In genomic region chr12:1593232-1594044, GRCh38 we compare ENCODE assay signal across 8 cellular contexts. TPM values are rescaled to one million over a fixed set of nuclear protein-coding genes. Genes with fewer than 3 reads are reported as not detected.
DNase-seq lines count a peak whose midpoint lies in the region; ATAC-seq and TF ChIP-seq lines count a peak whose summit lies in the region.

No MANE protein-coding gene starts in this region.

- no peaks in the 10 kb centered on the region for H3K27me3 Mint-ChIP-seq in activated T-cell treated with anti-CD3 and anti-CD28 coated beads, Interleukin-2, amount 50 U/mL, for 72 hours (ENCODE audit: low read depth)
- peaks cover 8% of the 10 kb centered on the region for H3K27me3 Mint-ChIP-seq in neural progenitor cell (ENCODE audit: insufficient read depth, low read depth)

- H3K27me3 ChIP-seq in fibroblast of lung (ENCODE audit: control insufficient read depth, insufficient read depth, low read length) (no peaks in the 10 kb centered on the region), neural progenitor cell (peaks cover 17% of the 10 kb centered on the region)

- H3K9me3 ChIP-seq in fibroblast of lung (ENCODE audit: control insufficient read depth, insufficient read depth, low read depth, low read length) (no peaks in the 10 kb centered on the region), neural progenitor cell (ENCODE audit: low read depth) (no peaks in the 10 kb centered on the region)

- H4K20me1 ChIP-seq in fibroblast of lung (ENCODE audit: control insufficient read depth, extremely low read depth, insufficient read depth, low read length), result peaks cover 2% of the 10 kb centered on the region
- peaks cover 66% of the 10 kb centered on the region for H4K20me1 ChIP-seq in neural progenitor cell (ENCODE audit: low read depth)

- peaks cover 57% of the 10 kb centered on the region for H3K4me1 Mint-ChIP-seq in activated T-cell treated with anti-CD3 and anti-CD28 coated beads, Interleukin-2, amount 50 U/mL, for 72 hours (ENCODE audit: low read depth)
- H3K4me1 Mint-ChIP-seq in neural progenitor cell, result peaks cover 59% of the 10 kb centered on the region

- H3K9me3 Mint-ChIP-seq in activated T-cell treated with anti-CD3 and anti-CD28 coated beads, Interleukin-2, amount 50 U/mL, for 72 hours, result no peaks in the 10 kb centered on the region
- H3K9me3 Mint-ChIP-seq in neural progenitor cell, result no peaks in the 10 kb centered on the region

- peak overlapping the region; percentile 98 for H3K4me2 ChIP-seq in fibroblast of lung (ENCODE audit: extremely low read depth, insufficient read depth, low read length)
- peak overlapping the region; percentile 93 for H3K4me2 ChIP-seq in neural progenitor cell

- peaks cover 65% of the 10 kb centered on the region for H3F3A ChIP-seq in neural progenitor cell (ENCODE audit: low read depth)

- peak overlapping the region; percentile 68 for H3K27ac ChIP-seq in fibroblast of lung (ENCODE audit: insufficient read depth, low read length)
- H3K27ac ChIP-seq in neural progenitor cell, result peak overlapping the region; percentile 2
- peak overlapping the region; percentile 94 for H3K27ac ChIP-seq in urinary bladder (ENCODE audit: low read depth)

- no peak overlapping the region for H2AFZ ChIP-seq in fibroblast of lung (ENCODE audit: low read length)
- no peak overlapping the region for H2AFZ ChIP-seq in neural progenitor cell (replicated peaks)

- WGBS in urinary bladder, result 12% methylated on average over 55 of the region's 55 CpGs

- peaks cover 19% of the 10 kb centered on the region for H3K4me1 ChIP-seq in fibroblast of lung (ENCODE audit: control insufficient read depth, extremely low read depth, insufficient read depth, low read length)
- H3K4me1 ChIP-seq in neural progenitor cell, result peaks cover 34% of the 10 kb centered on the region
- H3K4me1 ChIP-seq in urinary bladder (ENCODE audit: insufficient read depth), result peaks cover 2% of the 10 kb centered on the region

- peak; percentile 24 for ATAC-seq in HG02938 (IDR thresholded peaks at IDR 0.05; ENCODE audit: unreplicated experiment)
- ATAC-seq in activated T-cell treated with anti-CD3 and anti-CD28 coated beads, Interleukin-2, amount 50 U/mL, for 72 hours (replicated peaks in 1 of 2), result peak; percentile 10 to 16

- H3K27ac Mint-ChIP-seq in activated T-cell treated with anti-CD3 and anti-CD28 coated beads, Interleukin-2, amount 50 U/mL, for 72 hours, result peak overlapping the region; percentile 89
- H3K27ac Mint-ChIP-seq in neural progenitor cell, result peak overlapping the region; percentile 81

- peak overlapping the region; percentile 80 to 95 for H3K4me3 Mint-ChIP-seq in activated T-cell treated with anti-CD3 and anti-CD28 coated beads, Interleukin-2, amount 50 U/mL, for 72 hours
- H3K4me3 Mint-ChIP-seq in neural progenitor cell, result peak overlapping the region; percentile 88

- DNase-seq in DMS153 treated with DMSO at 0.1 percent for 48 hours (lab: John Stamatoyannopoulos, UW; ENCODE audit: unreplicated experiment) (peak; percentile 19), DMS153 (lab: John Stamatoyannopoulos, UW) (no peak), NCI-H526 (lab: John Stamatoyannopoulos, UW) (peak; percentile 53 to 87), fibroblast of lung (ENCODE audit: low read depth in 2 of 2) (peak in 1 of 2 donors; percentile 36), neural progenitor cell (ENCODE audit: low spot score) (peak; percentile 61)
- DNase-seq in activated T-cell treated with anti-CD3 and anti-CD28 coated beads, Interleukin-2, amount 50 U/mL, for 72 hours, result peak; percentile 52 to 61

- H3K4me3 ChIP-seq in fibroblast of lung (replicated peaks in 1 of 4; ENCODE audit: control extremely low read depth in 1 of 4, insufficient read depth in 1 of 4, low read depth in 3 of 4, low read length in 4 of 4) (peak overlapping the region; percentile 40 to 76 (median 72)), neural progenitor cell (peak overlapping the region; percentile 86), urinary bladder (ENCODE audit: low read depth, low read length) (peak overlapping the region; percentile 94)

- H3K9ac ChIP-seq in fibroblast of lung (ENCODE audit: insufficient read depth, low read length) (peak overlapping the region; percentile 18), neural progenitor cell (no peak overlapping the region)

- H3K36me3 Mint-ChIP-seq in activated T-cell treated with anti-CD3 and anti-CD28 coated beads, Interleukin-2, amount 50 U/mL, for 72 hours (ENCODE audit: insufficient read depth in 2 of 2), result peaks cover 4 to 9% of the 10 kb centered on the region in 2 donors
- peaks cover 7% of the 10 kb centered on the region for H3K36me3 Mint-ChIP-seq in neural progenitor cell

- no peak for TF ChIP-seq CTCF in fibroblast of lung (conservative IDR thresholded peaks at IDR 0.05 in 1 of 2, IDR thresholded peaks at IDR 0.05 in 1 of 2; ENCODE audit: low read depth in 1 of 2, low read length in 2 of 2)
- TF ChIP-seq CTCF in neural progenitor cell (IDR thresholded peaks at IDR 0.05), result no peak

- H3K36me3 ChIP-seq in fibroblast of lung (ENCODE audit: control insufficient read depth, insufficient read depth, low read length) (peaks cover 2% of the 10 kb centered on the region), neural progenitor cell (no peaks in the 10 kb centered on the region), urinary bladder (ENCODE audit: insufficient read depth) (no peaks in the 10 kb centered on the region)

- H3K79me2 ChIP-seq in fibroblast of lung (ENCODE audit: control insufficient read depth, insufficient read depth, low read length) (peaks cover 76% of the 10 kb centered on the region), neural progenitor cell (ENCODE audit: low read depth) (peaks cover 92% of the 10 kb centered on the region)

RNA-seq across cellular contexts. Expression of gene FBXL14, which starts 0.9 kb away (rescaled TPM):
- total RNA-seq in activated T-cell treated with anti-CD3 and anti-CD28 coated beads, Interleukin-2, amount 50 U/mL, for 72 hours, result 10 to 100 TPM; 18.1 to 19.9 TPM
- total RNA-seq in fibroblast of lung (6.4 TPM in 2 replicates), neural progenitor cell (ENCODE audit: low replicate concordance) (27.3 and 64.6 TPM in 2 replicates), urinary bladder (7.0 TPM)
- polyA plus RNA-seq in fibroblast of lung (2.6 and 3.7 TPM in 2 replicates), urinary bladder (11.1 TPM)
- polyA plus RNA-seq in fibroblast of lung (2012), result 3.0 and 4.7 TPM in 2 replicates
- 5.9 and 6.7 TPM in 2 replicates for polyA minus RNA-seq in fibroblast of lung (ENCODE audit: low replicate concordance)

RNA-seq across cellular contexts. Expression of gene WNT5B, which starts 35.6 kb away (rescaled TPM):
- total RNA-seq in activated T-cell treated with anti-CD3 and anti-CD28 coated beads, Interleukin-2, amount 50 U/mL, for 72 hours, result under 1 TPM; 0.22 to 0.51 TPM
- total RNA-seq in fibroblast of lung, result 40.3 and 105 TPM in 2 replicates
- polyA plus RNA-seq in fibroblast of lung, result 46.9 and 86.1 TPM in 2 replicates
- 61.7 and 116 TPM in 2 replicates for polyA plus RNA-seq in fibroblast of lung (2012)
- polyA minus RNA-seq in fibroblast of lung (ENCODE audit: low replicate concordance), result 62.7 and 175 TPM in 2 replicates
- total RNA-seq in neural progenitor cell (ENCODE audit: low replicate concordance), result 43.7 and 73.8 TPM in 2 replicates
- total RNA-seq in urinary bladder, result 9.8 TPM
- 25.4 TPM for polyA plus RNA-seq in urinary bladder

Comparison
In these comparisons a context has a peak if more than half of its experiments do, and no peak if none do; other contexts are left out.
1. H3K27ac ChIP-seq: peak in every context shown above with its lines; median percentile 94 in urinary bladder; 68 in fibroblast of lung; 2 in neural progenitor cell.